Comparison of ENCODE assay signal across 27 cellular contexts in genomic region chr13:29598321-29598720, GRCh38.
"Had no signal": no experiment of that assay in that cellular context is flagged by ENCODE, and none has a peak within 500 bp of the region (broad histone marks: within the 10 kb centered on the region; RNA-seq: fewer than 3 reads in every experiment).

No MANE protein-coding gene starts in this region.

- ATAC-seq: naive thymus-derived CD4-positive, alpha-beta T cell; natural killer cell; pancreas; right lobe of liver; stimulated activated effector memory CD8-positive, alpha-beta T cell treated with anti-CD3 and anti-CD28 coated beads, Interleukin-12 subunit alpha, Interleukin-12 subunit beta, amount 100 ng/mL, for 72 hours; stimulated activated naive B cell treated with anti-CD40 and anti-IgM and Interleukin-4, amounts not matched to agents 10 μg/mL and 1 μg/mL and 100 μg/mL, for 72 hours had no signal

- H3K36me3 ChIP-seq: neutrophil, pancreas, prostate gland, right atrium auricular region, right lobe of liver, sigmoid colon, stomach, thoracic aorta, thyroid gland, tibial nerve, upper lobe of left lung, vagina had no signal

- H3K4me3 ChIP-seq: pancreas, prostate gland, right atrium auricular region, right lobe of liver, sigmoid colon, stomach, thoracic aorta, thyroid gland, tibial nerve, upper lobe of left lung, vagina had no signal

- H3K27me3 Mint-ChIP-seq: stimulated activated naive CD8-positive, alpha-beta T cell treated with anti-CD3 and anti-CD28 coated beads, Interleukin-15, Interleukin-2, amounts not matched to agents 100 ng/mL and 50 ng/mL, for 24 hours had no signal

- H3K9me3 Mint-ChIP-seq: naive thymus-derived CD4-positive, alpha-beta T cell; natural killer cell; nephron progenitor cell; neural crest cell; stimulated activated effector memory CD8-positive, alpha-beta T cell treated with anti-CD3 and anti-CD28 coated beads, Interleukin-12 subunit alpha, Interleukin-12 subunit beta, amount 100 ng/mL, for 72 hours; stimulated activated naive B cell treated with anti-CD40 and anti-IgM and Interleukin-4, amounts not matched to agents 10 μg/mL and 1 μg/mL and 100 μg/mL, for 72 hours; stimulated activated naive CD8-positive, alpha-beta T cell treated with anti-CD3 and anti-CD28 coated beads, Interleukin-15, Interleukin-2, amounts not matched to agents 100 ng/mL and 50 ng/mL, for 24 hours had no signal

- DNase-seq: naive thymus-derived CD4-positive, alpha-beta T cell; natural killer cell; nephron progenitor cell; nucleus accumbens; pancreas; retina; right lobe of liver; sigmoid colon; small intestine; stimulated activated CD4-positive, alpha-beta T cell treated with anti-CD3 and anti-CD28 coated beads, Interleukin-15, amount 100 ng/mL, for 24 hours; stimulated activated CD4-positive, alpha-beta T cell treated with anti-CD3 and anti-CD28 coated beads, Interleukin-2, amount 100 ng/mL, for 24 hours; stimulated activated CD4-positive, alpha-beta T cell treated with anti-CD3 and anti-CD28 coated beads, Interleukin-2, amount 100 ng/mL, for 48 hours; stimulated activated CD4-positive, alpha-beta T cell treated with anti-CD3 and anti-CD28 coated beads, Interleukin-4, amount 100 ng/mL, for 24 hours; stimulated activated naive B cell treated with anti-CD40 and anti-IgM and Interleukin-4, amounts not matched to agents 10 μg/mL and 1 μg/mL and 100 μg/mL, for 72 hours; stimulated activated naive CD4-positive, alpha-beta T cell treated with Interleukin-2 at 50 U/mL for 16 hours; stomach; thyroid gland; upper lobe of left lung had no signal

- H3K27ac Mint-ChIP-seq: naive thymus-derived CD4-positive, alpha-beta T cell; nephron progenitor cell; stimulated activated effector memory CD8-positive, alpha-beta T cell treated with anti-CD3 and anti-CD28 coated beads, Interleukin-12 subunit alpha, Interleukin-12 subunit beta, amount 100 ng/mL, for 72 hours; stimulated activated naive B cell treated with anti-CD40 and anti-IgM and Interleukin-4, amounts not matched to agents 10 μg/mL and 1 μg/mL and 100 μg/mL, for 72 hours; stimulated activated naive CD8-positive, alpha-beta T cell treated with anti-CD3 and anti-CD28 coated beads, Interleukin-15, Interleukin-2, amounts not matched to agents 100 ng/mL and 50 ng/mL, for 24 hours had no signal

- H3K27me3 ChIP-seq: pancreas, right atrium auricular region, right lobe of liver, sigmoid colon, stomach, thyroid gland, tibial nerve, upper lobe of left lung, vagina had no signal

- H3K27ac ChIP-seq: neutrophil, pancreas, prostate gland, right atrium auricular region, right lobe of liver, sigmoid colon, stomach, thoracic aorta, thyroid gland, tibial nerve, upper lobe of left lung, vagina had no signal

- H3K9me3 ChIP-seq: neutrophil, pancreas, prostate gland, right atrium auricular region, right lobe of liver, sigmoid colon, stomach, thoracic aorta, thyroid gland, tibial nerve, upper lobe of left lung, vagina had no signal

- H3K36me3 Mint-ChIP-seq: naive thymus-derived CD4-positive, alpha-beta T cell; natural killer cell had no signal

- H3K4me3 Mint-ChIP-seq: natural killer cell; nephron progenitor cell; stimulated activated effector memory CD8-positive, alpha-beta T cell treated with anti-CD3 and anti-CD28 coated beads, Interleukin-12 subunit alpha, Interleukin-12 subunit beta, amount 100 ng/mL, for 72 hours; stimulated activated naive B cell treated with anti-CD40 and anti-IgM and Interleukin-4, amounts not matched to agents 10 μg/mL and 1 μg/mL and 100 μg/mL, for 72 hours; stimulated activated naive CD8-positive, alpha-beta T cell treated with anti-CD3 and anti-CD28 coated beads, Interleukin-15, Interleukin-2, amounts not matched to agents 100 ng/mL and 50 ng/mL, for 24 hours had no signal

- H3K4me1 ChIP-seq: pancreas, prostate gland had no signal
